ENCODE assay signal across 1 cellular context in the genomic region with DNA sequence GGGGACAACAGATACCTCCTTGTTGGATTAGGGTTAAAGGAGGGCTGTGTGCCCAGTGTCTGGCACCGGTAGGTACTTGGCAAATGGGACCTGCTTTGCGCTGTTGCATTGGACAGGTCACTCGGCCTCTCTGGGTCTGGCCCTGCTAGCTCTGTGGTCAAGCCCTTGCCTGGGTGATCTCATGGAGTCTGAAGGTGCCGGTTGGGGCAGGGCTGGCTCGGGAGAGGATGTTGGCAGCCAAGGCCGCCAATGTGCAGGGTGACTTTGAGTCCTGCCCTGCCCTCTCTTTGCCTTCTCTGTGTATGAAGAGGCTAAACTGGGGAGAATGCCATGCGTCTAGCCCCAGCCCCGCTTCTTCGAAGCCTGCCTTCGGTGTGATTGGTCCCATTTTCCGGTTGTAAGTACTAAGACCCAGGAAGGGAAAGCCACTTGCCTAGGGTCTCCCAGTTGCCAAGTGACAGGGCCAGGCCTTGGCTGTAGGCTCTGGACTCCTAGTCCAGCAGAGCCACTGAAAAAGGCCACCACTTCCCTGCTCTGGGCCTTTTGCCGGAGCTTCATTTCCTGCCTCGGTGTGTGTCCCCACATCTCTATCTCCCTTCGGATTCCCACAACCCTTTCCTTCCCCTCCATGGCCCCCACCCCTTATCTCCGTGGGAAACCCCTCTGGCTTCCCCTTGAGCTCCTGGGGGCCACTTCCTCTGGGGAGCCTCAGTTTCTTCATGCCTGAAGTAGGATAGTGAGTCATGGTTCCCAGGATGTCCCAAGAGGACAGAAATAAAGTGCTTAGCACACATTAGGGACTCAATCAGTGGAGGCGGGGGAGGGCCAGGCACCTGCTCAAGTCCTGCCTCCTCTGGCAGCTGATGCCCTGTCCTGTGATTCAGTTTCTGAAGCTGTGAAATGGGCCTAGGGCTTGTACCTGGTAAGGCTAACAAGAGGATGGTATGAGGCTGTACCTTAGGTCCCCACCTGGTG.
TF ChIP-seq lines count a peak whose summit lies in the region.

No MANE protein-coding gene starts in this region.

TF ChIP-seq in HepG2, 621 proteins besides CTCF, POLR2A, EP300 and RAD21 (continued from another document):
- TF ChIP-seq ZNF281 (CRISPR knock-in tag; IDR thresholded peaks at IDR 0.05; ENCODE audit: borderline replicate concordance), result peak; percentile 72
